1 cellular context compared by ENCODE assay signal in genomic region chr9:121222524-121223171, GRCh38.
A peak's percentile ranks its signal among the peaks of the same experiment; 100 is the strongest.
TF ChIP-seq lines count a peak whose summit lies in the region.

No MANE protein-coding gene starts in this region.

TF ChIP-seq in HepG2, 621 proteins besides CTCF, POLR2A, EP300 and RAD21 (continued from another document):
- TF ChIP-seq CHD4 (IDR thresholded peaks at IDR 0.05; ENCODE audit: borderline replicate concordance, low read length) (no peak), ARNTL (CRISPR knock-in tag; IDR thresholded peaks at IDR 0.05) (no peak), SYNCRIP (IDR thresholded peaks at IDR 0.05; ENCODE audit: insufficient read depth, low read depth, low read length) (no peak), ZNF513 (CRISPR knock-in tag; conservative IDR thresholded peaks at IDR 0.05) (no peak), TFDP2 (CRISPR knock-in tag; IDR thresholded peaks at IDR 0.05) (no peak), AHR (CRISPR knock-in tag; IDR thresholded peaks at IDR 0.05) (no peak), CREB1 (IDR thresholded peaks at IDR 0.05) (no peak), CREB1 (CRISPR knock-in tag; IDR thresholded peaks at IDR 0.05) (no peak), TCF7 (IDR thresholded peaks at IDR 0.05; ENCODE audit: low read depth) (no peak), GATAD2A (CRISPR knock-in tag; IDR thresholded peaks at IDR 0.05) (no peak), CC2D1A (CRISPR knock-in tag; IDR thresholded peaks at IDR 0.05) (no peak), SP4 (CRISPR knock-in tag; IDR thresholded peaks at IDR 0.05) (no peak), STAG1 (CRISPR knock-in tag; IDR thresholded peaks at IDR 0.05) (peak; percentile 51)
